In the genomic region with DNA sequence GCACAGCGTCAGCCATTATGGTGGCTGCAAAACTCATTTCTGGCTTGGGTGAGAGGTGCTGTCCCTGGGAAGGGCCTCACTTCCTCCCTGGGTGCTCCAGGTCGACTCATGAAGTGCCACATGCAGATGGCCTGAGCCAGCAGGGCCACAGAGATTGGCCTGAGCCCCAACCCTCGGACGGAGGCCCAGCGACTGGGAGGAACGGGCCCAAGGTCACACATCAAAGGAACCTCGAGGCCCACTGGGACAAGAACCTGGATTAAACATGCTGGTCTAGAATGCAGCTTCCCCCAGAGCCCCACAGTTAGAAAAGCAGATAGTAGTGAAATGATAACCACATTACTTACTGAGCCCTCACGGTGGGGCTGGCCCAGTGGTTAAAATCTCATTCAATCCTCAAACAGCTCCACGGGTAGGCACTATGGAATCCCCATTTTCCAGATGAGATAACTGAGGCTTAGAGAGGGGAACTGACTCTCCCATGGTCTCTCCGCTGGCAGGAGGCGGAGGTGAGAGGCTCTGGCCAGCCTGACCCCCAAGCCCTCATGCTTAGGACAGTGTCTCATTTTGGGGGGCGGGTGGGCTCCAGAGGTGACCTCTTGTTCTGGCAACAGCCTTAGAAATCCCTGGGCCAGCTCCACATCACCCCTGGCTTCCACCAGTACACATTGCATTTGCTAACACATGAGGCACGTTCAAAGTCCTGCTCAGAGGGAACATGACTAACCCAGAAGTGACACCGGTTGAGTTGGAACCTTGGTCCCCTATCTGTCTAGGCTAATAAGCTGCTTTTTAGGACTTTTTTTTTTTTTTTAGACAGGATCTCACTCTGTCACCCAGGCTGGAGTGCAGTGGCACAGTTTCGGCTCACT, we compare ENCODE assay signal across 28 cellular contexts. TPM values are rescaled to one million over a fixed set of nuclear protein-coding genes. Genes with fewer than 3 reads are reported as not detected.
DNase-seq lines count a peak whose midpoint lies in the region; ATAC-seq, FAIRE-seq and TF ChIP-seq lines count a peak whose summit lies in the region.
"Had no signal": no experiment of that assay in that cellular context is flagged by ENCODE, and none has a peak within 500 bp of the region (broad histone marks: within the 10 kb centered on the region; RNA-seq: fewer than 3 reads in every experiment).

No MANE protein-coding gene starts in this region.

- TSS peak; percentile 31 for BruUV-seq in GM12878 (replicated peaks; lab: Mats Ljungman, UMichigan)

- CTCF ChIA-PET in GM12878 (lab: Yijun Ruan, JAX), result interaction anchor here (0.6 to 2.1 kb wide), 3 partner anchors 122 to 178 kb away, joined by 3 to 5 read pairs (median 5); no protein-coding TSS in a partner anchor

- H4K20me1 ChIP-seq in GM12878 (ENCODE audit: control insufficient read depth, insufficient read depth), result no peaks in the 10 kb centered on the region

- intact Hi-C loops in Right ventricle myocardium inferior (cut with DNase I) (no loop called here), left cardiac atrium (cut with DNase I) (no loop called here), GM12878 (cut with micrococcal nuclease; ENCODE audit: unreplicated experiment) (no loop called here), left colon (cut with DNase I, micrococcal nuclease) (loop anchor here in 1 of 2 donors (10.0 kb wide), 1 partner anchor 126 kb away; a partner anchor contains a TSS)

- H3K36me3 ChIP-seq in GM12878 (ENCODE audit: control insufficient read depth in 2 of 2, insufficient read depth in 2 of 2, low read length in 1 of 2) (peaks cover 15 to 66% of the 10 kb centered on the region in 2 experiments), tibial nerve (peaks cover 0 to 80% (median 5%) of the 10 kb centered on the region in 3 donors)
- H3K36me3 ChIP-seq: BE2C, colonic mucosa, neutrophil had no signal

- SMC1A ChIA-PET in GM12878 (lab: Charles Lee; ENCODE audit: uncharacterized antibody, unreplicated experiment), result interaction anchor here (0.6 kb wide), 1 partner anchor 221 kb away, joined by 3 read pairs; no protein-coding TSS in a partner anchor

- no peak for TF ChIP-seq RAD21 in GM12878 (IDR thresholded peaks at IDR 0.05; ENCODE audit: insufficient read depth, low read depth, low read length)

- TF ChIP-seq POLR2A in GM12878 (IDR thresholded peaks at IDR 0.05; ENCODE audit: low read depth, low read length) (no peak), tibial nerve (IDR thresholded peaks at IDR 0.05) (no peak)

- H3K27me3 ChIP-seq in GM12878 (replicated peaks in 1 of 2; ENCODE audit: control insufficient read depth in 2 of 2, insufficient read depth in 2 of 2, low read length in 1 of 2) (no peaks in the 10 kb centered on the region), tibial nerve (no peaks in the 10 kb centered on the region)
- H3K27me3 ChIP-seq: BE2C, colonic mucosa, neutrophil, upper lobe of right lung had no signal

- no peak for FAIRE-seq in GM12878 (lab: Jason Lieb, UNC)
- FAIRE-seq: A204.1, bronchial epithelial cell had no signal

- no peak overlapping the region for H3K4me2 ChIP-seq in GM12878 (ENCODE audit: control insufficient read depth, insufficient read depth)

- no peak for ATAC-seq in Right ventricle myocardium inferior
- ATAC-seq in left cardiac atrium, result no peak
- ATAC-seq in GM12878, result peak; percentile 16; the same call in 2 of the 3 replicates
- peak; percentile 9 for ATAC-seq in left colon
- no peak for ATAC-seq in activated CD4-positive, CD25-positive, alpha-beta regulatory T cell treated with anti-CD3 and anti-CD28 coated beads, Interleukin-2, amount 50 U/mL, for 24 hours
- ATAC-seq: upper lobe of right lung had no signal

- POLR2A ChIA-PET in GM12878 (lab: Charles Lee), result no interaction called here

- H3K27ac ChIP-seq in GM12878 (ENCODE audit: control insufficient read depth, insufficient read depth) (no peak overlapping the region), tibial nerve (no peak overlapping the region)
- H3K27ac ChIP-seq: colonic mucosa, HL-60, neutrophil, prostate gland, upper lobe of right lung had no signal

- 63% methylated on average over 15 of the region's 15 CpGs for WGBS in GM12878 (ENCODE audit: insufficient coverage, insufficient replicate concordance, low lambda C conversion rate, missing lambda C conversion rate)
- 80 to 82% methylated on average over 15 of the region's 15 CpGs for WGBS in tibial nerve, 2 donors

- no peaks in the 10 kb centered on the region for H3K4me1 ChIP-seq in GM12878 (ENCODE audit: control insufficient read depth, insufficient read depth, low read length)
- H3K4me1 ChIP-seq in tibial nerve, result peaks cover 0 to 23% (median 7%) of the 10 kb centered on the region in 4 donors
- H3K4me1 ChIP-seq: colonic mucosa, prostate gland, upper lobe of right lung had no signal

- no peak overlapping the region for H2AFZ ChIP-seq in GM12878 (ENCODE audit: control insufficient read depth, low read depth, low read length)

- H3K4me3 ChIP-seq in GM12878, result no peak overlapping the region
- H3K4me3 ChIP-seq in tibial nerve, result no peak overlapping the region
- H3K4me3 ChIP-seq: colonic mucosa, HAP-1, prostate gland, upper lobe of right lung had no signal

- in situ Hi-C loops in GM12878 (cut with MboI), result no loop called here

- TF ChIP-seq CTCF in GM12878 (IDR thresholded peaks at IDR 0.05 in 2 of 3, conservative IDR thresholded peaks at IDR 0.05 in 1 of 3; ENCODE audit: control insufficient read depth in 2 of 3, extremely low read depth in 1 of 3, insufficient read depth in 1 of 3, low read depth in 3 of 3, low read length in 3 of 3), result no peak
- TF ChIP-seq CTCF in tibial nerve (IDR thresholded peaks at IDR 0.05), result no peak

- H3K9me3 ChIP-seq in GM12878 (replicated peaks; ENCODE audit: control insufficient read depth, insufficient read depth, low read length), result no peaks in the 10 kb centered on the region
- H3K9me3 ChIP-seq in tibial nerve, result no peaks in the 10 kb centered on the region
- H3K9me3 ChIP-seq: BE2C, colonic mucosa, HAP-1, neutrophil, prostate gland, upper lobe of right lung had no signal

- RAD21 ChIA-PET in GM12878 (lab: Charles Lee; ENCODE audit: unreplicated experiment), result interaction anchor here (0.8 kb wide), 1 partner anchor 136 kb away, joined by 3 read pairs; no protein-coding TSS in a partner anchor

- DNase-seq in Right ventricle myocardium inferior (ENCODE audit: missing footprints) (peak; percentile 34), left cardiac atrium (no peak), GM12878 (ENCODE audit: low read depth, low spot score) (no peak), left colon (no peak), tibial nerve (ENCODE audit: low spot score in 2 of 2) (no peak), NCI-H1092 (lab: John Stamatoyannopoulos, UW) (no peak), SIG-M5 (lab: John Stamatoyannopoulos, UW) (no peak)
- DNase-seq: activated T-cell treated with anti-CD3 and anti-CD28 coated beads, Interleukin-2, amount 50 U/mL, for 1 hour; BE2C; colonic mucosa; DMS53; GF-D8; mammary epithelial cell; NCI-H1105 treated with DMSO at 0.1 percent for 48 hours; NCI-H2029 treated with DMSO at 0.1 percent for 48 hours; NCI-H2227 treated with DMSO at 0.1 percent for 48 hours; NCI-H748 treated with DMSO at 0.1 percent for 48 hours; Right ventricle myocardium superior; SW 1271; T1000; upper lobe of right lung had no signal

- H3K9ac ChIP-seq in GM12878 (ENCODE audit: control insufficient read depth, insufficient read depth, low read length), result no peak overlapping the region

- H3K79me2 ChIP-seq in GM12878 (ENCODE audit: control insufficient read depth, insufficient read depth, low read length), result no peaks in the 10 kb centered on the region

- no peak for TF ChIP-seq EP300 in GM12878 (IDR thresholded peaks at IDR 0.05; ENCODE audit: borderline replicate concordance in 1 of 2, control insufficient read depth in 1 of 2, low read depth in 2 of 2, low read length in 2 of 2)
- TF ChIP-seq EP300 in tibial nerve (IDR thresholded peaks at IDR 0.05), result no peak

TF ChIP-seq in GM12878, 131 proteins besides CTCF, POLR2A, EP300 and RAD21:
- TF ChIP-seq SPI1 (IDR thresholded peaks at IDR 0.05; ENCODE audit: borderline replicate concordance, insufficient read depth, low read depth, low read length) (peak; percentile 58), FOS (IDR thresholded peaks at IDR 0.05; ENCODE audit: borderline replicate concordance, extremely low read depth, insufficient read length) (no peak)

RNA-seq across cellular contexts. Expression of a gene that starts 53.0 kb away (rescaled TPM):
- 6.0 TPM for total RNA-seq in Right ventricle myocardium inferior
- 10 to 100 TPM in 1 of 2 donors, 1 to 10 TPM in 1; 9.2 to 10.2 TPM for total RNA-seq in left cardiac atrium
- 118 and 148 TPM in 2 replicates for total RNA-seq in GM12878 (2013; cell fraction: nucleolus; rRNA removed)
- 22.1 and 27.4 TPM in 2 replicates for total RNA-seq in GM12878 (2014; rRNA removed)
- total RNA-seq in GM12878 (2014; rRNA removed; fragmentation: Illumina TruSeq; extraction: Trizol), result 19.3 and 20.0 TPM in 2 replicates
- total RNA-seq in GM12878 (2021), result 63.5 and 71.3 TPM in 2 replicates
- 15.0 TPM for polyA plus RNA-seq in GM12878 (2011; ENCODE audit: low read depth)
- polyA plus RNA-seq in GM12878 (2011; rRNA removed), result 18.4 and 32.0 TPM in 2 replicates
- polyA plus RNA-seq in GM12878 (2011; cell fraction: cytosol; rRNA removed), result 41.3 and 47.7 TPM in 2 replicates
- 185 and 196 TPM in 2 replicates for polyA plus RNA-seq in GM12878 (2011; cell fraction: nucleus; rRNA removed)
- polyA plus RNA-seq in GM12878 (2012), result 25.3 and 26.0 TPM in 2 replicates
- polyA plus RNA-seq in GM12878 (2014; fragmentation: Illumina TruSeq; extraction: Trizol), result 20.3 and 33.1 TPM in 2 replicates
- polyA plus RNA-seq in GM12878 (2014; fragmentation: Nextera tagmentation; extraction: Ambion mirVana), result under 1 TPM; 0.60 to 0.85 TPM
- polyA plus RNA-seq in GM12878 (2014; rRNA removed), result 47.1 and 61.4 TPM in 2 replicates
- polyA plus RNA-seq in GM12878 (2016; fragmentation: Nextera tagmentation; extraction: Ambion mirVana), result 10 to 100 TPM; 26.9 TPM
- polyA minus RNA-seq in GM12878 (2011; rRNA and poly(A)+ RNA removed), result 41.8 and 64.6 TPM in 2 replicates
- polyA minus RNA-seq in GM12878 (2011; cell fraction: cytosol; rRNA and poly(A)+ RNA removed), result 22.9 and 30.8 TPM in 2 replicates
- polyA minus RNA-seq in GM12878 (2011; cell fraction: nucleus; rRNA and poly(A)+ RNA removed), result 42.9 and 73.0 TPM in 2 replicates
- total RNA-seq in left colon, result 100 to 1,000 TPM; 117 to 121 TPM
- total RNA-seq in tibial nerve, result 10 to 100 TPM; 23.4 to 36.9 (median 29.0) TPM

Comparison
In these comparisons a context has a peak if more than half of its experiments do, and no peak if none do; other contexts are left out.
1. ATAC-seq: peak in GM12878 (single experiment) and left colon (single experiment); none in Right ventricle myocardium inferior (single experiment), left cardiac atrium (0 of 2) and activated CD4-positive, CD25-positive, alpha-beta regulatory T cell treated with anti-CD3 and anti-CD28 coated beads, Interleukin-2, amount 50 U/mL, for 24 hours (0 of 2).